In the genomic region with DNA sequence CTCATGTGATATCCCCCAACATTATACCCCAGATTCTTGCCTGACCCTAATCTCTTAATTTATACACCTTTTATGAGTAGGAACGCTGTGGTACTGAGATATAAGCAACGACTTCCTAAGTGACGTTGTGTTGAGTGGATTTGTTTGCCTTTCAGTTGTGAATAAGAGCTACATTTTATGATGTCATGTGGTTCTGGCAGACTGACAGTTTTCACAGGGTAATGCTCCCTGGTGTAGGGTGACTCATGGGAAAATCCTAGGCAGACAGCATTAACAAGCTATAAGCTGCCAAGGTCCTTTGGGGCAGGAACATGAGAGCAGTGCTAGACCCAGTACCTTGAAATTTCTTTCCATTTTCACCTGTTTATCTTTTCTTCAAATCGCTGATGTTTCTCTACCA, we compare ENCODE assay signal across 8 cellular contexts. TPM values are rescaled to one million over a fixed set of nuclear protein-coding genes. Genes with fewer than 3 reads are reported as not detected.
DNase-seq lines count a peak whose midpoint lies in the region; ATAC-seq and TF ChIP-seq lines count a peak whose summit lies in the region.

No MANE protein-coding gene starts in this region.

- no peak for TF ChIP-seq CTCF in Calu3 (IDR thresholded peaks at IDR 0.05; ENCODE audit: unreplicated experiment)
- no peak for TF ChIP-seq CTCF in HFFc6 (IDR thresholded peaks at IDR 0.05)
- no peak for TF ChIP-seq CTCF in Panc1 (IDR thresholded peaks at IDR 0.05)
- TF ChIP-seq CTCF in foreskin fibroblast (IDR thresholded peaks at IDR 0.05; ENCODE audit: low read depth, low read length): no peak
- TF ChIP-seq CTCF in transverse colon (IDR thresholded peaks at IDR 0.05): no peak
- TF ChIP-seq CTCF in MM.1S (IDR thresholded peaks at IDR 0.05; ENCODE audit: low read length): no peak

- BruUV-seq in Calu3 (replicated peaks; lab: Mats Ljungman, UMichigan) (no TSS peak), Panc1 (replicated peaks; lab: Mats Ljungman, UMichigan) (no TSS peak)

- H3K36me3 Mint-ChIP-seq in Calu3 (ENCODE audit: insufficient read depth, unreplicated experiment): peaks cover 12% of the 10 kb centered on the region
- peaks cover 44% of the 10 kb centered on the region for H3K36me3 Mint-ChIP-seq in HFFc6 (ENCODE audit: low read depth)

- H3K36me3 ChIP-seq in Panc1 (ENCODE audit: control insufficient read depth, insufficient read depth, low read length): no peaks in the 10 kb centered on the region
- H3K36me3 ChIP-seq in transverse colon: no peaks in the 10 kb centered on the region
- no peaks in the 10 kb centered on the region for H3K36me3 ChIP-seq in MM.1S (replicated peaks; ENCODE audit: insufficient read depth, low read length)

- H3K4me3 ChIP-seq in Panc1 (ENCODE audit: low read depth in 2 of 2, low read length in 2 of 2): no peak overlapping the region
- H3K4me3 ChIP-seq in foreskin fibroblast (ENCODE audit: low read depth in 1 of 2, low read length in 2 of 2): no peak overlapping the region
- H3K4me3 ChIP-seq in transverse colon: no peak overlapping the region
- no peak overlapping the region for H3K4me3 ChIP-seq in MM.1S (ENCODE audit: low read length)

- H3K4me3 Mint-ChIP-seq in Calu3 (ENCODE audit: low read depth, unreplicated experiment) (no peak overlapping the region), HFFc6 (0 out of 2 replicates have a peak overlapping the region, but pooled peaks have one; percentile 1)

- POLR2A ChIA-PET in Panc1 (lab: Charles Lee): no interaction called here

- H3F3A ChIP-seq in MM.1S (ENCODE audit: insufficient read depth, low read length): peaks cover 10% of the 10 kb centered on the region

- peaks cover 78% of the 10 kb centered on the region for H3K79me2 ChIP-seq in MM.1S (ENCODE audit: low read length)

- intact Hi-C loops in Calu3 (cut with micrococcal nuclease; ENCODE audit: unreplicated experiment) (loop anchor here (2.0 kb wide), 1 partner anchor 23 kb away; no protein-coding TSS in a partner anchor), Panc1 (cut with micrococcal nuclease; ENCODE audit: unreplicated experiment) (no loop called here), transverse colon (cut with DNase I; ENCODE audit: low total_unique reads) (no loop called here)

- H3K27me3 ChIP-seq in Panc1 (ENCODE audit: control insufficient read depth, insufficient read depth, low read length) (no peaks in the 10 kb centered on the region), transverse colon (no peaks in the 10 kb centered on the region), MM.1S (replicated peaks; ENCODE audit: insufficient read depth, low read length) (no peaks in the 10 kb centered on the region)

- ATAC-seq in Panc1 (peak; percentile 97), GM21390 (IDR thresholded peaks at IDR 0.05; ENCODE audit: unreplicated experiment) (no peak), HG03159 (IDR thresholded peaks at IDR 0.05; ENCODE audit: unreplicated experiment) (no peak)

- H3K27ac Mint-ChIP-seq in Calu3 (ENCODE audit: unreplicated experiment) (peak overlapping the region; percentile 60), HFFc6 (peak overlapping the region; percentile 37)

- TF ChIP-seq POLR2A in transverse colon (IDR thresholded peaks at IDR 0.05): no peak

- H3K4me1 Mint-ChIP-seq in Calu3 (ENCODE audit: low read depth, unreplicated experiment) (peaks cover 79% of the 10 kb centered on the region), HFFc6 (ENCODE audit: low read depth) (peaks cover 67% of the 10 kb centered on the region)

- no peak overlapping the region for H3K4me2 ChIP-seq in MM.1S (ENCODE audit: low read depth, low read length)

- no peak for TF ChIP-seq EP300 in transverse colon (IDR thresholded peaks at IDR 0.05; ENCODE audit: low read depth)

- 15 to 33% methylated on average over 2 to 4 of the region's 4 CpGs for WGBS in transverse colon (ENCODE audit: low coverage in 1 of 2), 2 donors

- H3K27me3 Mint-ChIP-seq in Calu3 (ENCODE audit: unreplicated experiment) (no peaks in the 10 kb centered on the region), HFFc6 (ENCODE audit: insufficient read depth) (no peaks in the 10 kb centered on the region)

- CTCF ChIA-PET in Calu3 (lab: Charles Lee) (interaction anchor here (0.9 to 1.1 kb wide), 4 partner anchors 11 to 84 kb away, joined by 3 to 9 read pairs (median 4); partner anchors contain the start of gene C3orf52), Panc1 (lab: Charles Lee) (interaction anchor here (0.6 to 1.0 kb wide), 2 partner anchors 14 to 98 kb away, joined by 3 to 4 read pairs; no protein-coding TSS in a partner anchor)

- no peak overlapping the region for H2AFZ ChIP-seq in MM.1S (ENCODE audit: low read length)

- H3K27ac ChIP-seq in Panc1 (ENCODE audit: low read length): peak overlapping the region; percentile 75
- peak overlapping the region; percentile 13 to 39 (median 32) for H3K27ac ChIP-seq in transverse colon
- no peak overlapping the region for H3K27ac ChIP-seq in MM.1S (ENCODE audit: low read length)

- H4K20me1 ChIP-seq in MM.1S (ENCODE audit: insufficient read depth, low read length): no peaks in the 10 kb centered on the region

- no peak overlapping the region for H3K9ac ChIP-seq in MM.1S (ENCODE audit: low read length)

- H3K9me3 ChIP-seq in Panc1 (ENCODE audit: control insufficient read depth, insufficient read depth, low read depth, low read length) (no peaks in the 10 kb centered on the region), transverse colon (no peaks in the 10 kb centered on the region), MM.1S (replicated peaks; ENCODE audit: insufficient read depth, low read length) (no peaks in the 10 kb centered on the region)

- DNase-seq in Calu3: peak; percentile 79
- peak; percentile 99 for DNase-seq in HFFc6
- DNase-seq in Panc1 (ENCODE audit: low read depth, low spot score): peak; percentile 99
- peak; percentile 98 for DNase-seq in foreskin fibroblast
- DNase-seq in transverse colon: peak; percentile 71
- no peak for DNase-seq in MM.1S

- H3K4me1 ChIP-seq in Panc1 (ENCODE audit: control insufficient read depth, insufficient read depth, low read length) (peaks cover 38% of the 10 kb centered on the region), transverse colon (peaks cover 0 to 36% (median 14%) of the 10 kb centered on the region in 4 donors), MM.1S (ENCODE audit: low read length) (peaks cover 23% of the 10 kb centered on the region)

- no peaks in the 10 kb centered on the region for H3K9me3 Mint-ChIP-seq in Calu3 (ENCODE audit: low read depth, unreplicated experiment)
- peaks cover 9% of the 10 kb centered on the region for H3K9me3 Mint-ChIP-seq in HFFc6

- H3K9me2 ChIP-seq in MM.1S (replicated peaks; ENCODE audit: insufficient read depth, low read length): no peaks in the 10 kb centered on the region

- in situ Hi-C loops in Panc1 (cut with HindIII; ENCODE audit: low pct_unique_long_range_greater_than_20kb, low sequenced_read_pairs): no loop called here
- in situ Hi-C loops in transverse colon (cut with MboI; ENCODE audit: low pct_ligation_motif_present in 1 of 4, low pct_unique_long_range_greater_than_20kb in 1 of 4, low sequenced_read_pairs in 3 of 4): no loop called here

RNA-seq across cellular contexts. Expression of gene C3orf52, which starts 11.2 kb away (rescaled TPM):
- 28.2 and 29.8 TPM in 2 replicates for total RNA-seq in Calu3 (2022)
- total RNA-seq in HFFc6 (2021; fragmentation: NEBNext Ultra II Directional; extraction: Animal tissue kit (Norgen Biotek cat#: 25700)): 10 to 100 TPM in 5 of 6 experiments, 1 to 10 TPM in 1; 9.7 to 11.6 (median 10.7) TPM
- 12.6 TPM for total RNA-seq in Panc1 (2021; ENCODE audit: unreplicated experiment)
- polyA plus RNA-seq in Panc1 (2012; ENCODE audit: insufficient read length): 3.7 TPM
- 10 to 100 TPM; 26.9 to 65.7 (median 47.1) TPM for total RNA-seq in transverse colon

RNA-seq across cellular contexts. Expression of gene GCSAM, which starts 35.7 kb away (rescaled TPM):
- total RNA-seq in Calu3 (2022) (not detected in 2 replicates), Panc1 (2021; ENCODE audit: unreplicated experiment) (0.08 TPM), transverse colon (under 1 TPM in 2 of 4 donors, not detected in 2; 0.64 to 0.68 TPM)
- total RNA-seq in HFFc6 (2021; fragmentation: NEBNext Ultra II Directional; extraction: Animal tissue kit (Norgen Biotek cat#: 25700)): not detected
- polyA plus RNA-seq in Panc1 (2012; ENCODE audit: insufficient read length): 0.28 TPM
